ENCODE assay signal across 9 cellular contexts in genomic region chr12:51341259-51342007, GRCh38. TPM values are rescaled to one million over a fixed set of nuclear protein-coding genes. Genes with fewer than 3 reads are reported as not detected.
DNase-seq lines count a peak whose midpoint lies in the region; ATAC-seq, FAIRE-seq and TF ChIP-seq lines count a peak whose summit lies in the region.
"Had no signal": no experiment of that assay in that cellular context is flagged by ENCODE, and none has a peak within 500 bp of the region (broad histone marks: within the 10 kb centered on the region; RNA-seq: fewer than 3 reads in every experiment).

No MANE protein-coding gene starts in this region.

- TF ChIP-seq POLR2A in H54 (IDR thresholded peaks at IDR 0.05; ENCODE audit: low read depth, low read length) (no peak), HepG2 (IDR thresholded peaks at IDR 0.05; ENCODE audit: insufficient read depth in 1 of 2, low read depth in 2 of 2, low read length in 2 of 2) (no peak)

- H3K36me3 Mint-ChIP-seq in activated CD4-positive, alpha-beta T cell treated with anti-CD3 and anti-CD28 coated beads, Interleukin-2, amount 10 ng/mL, durations not matched to agents 24 days and 14 days (ENCODE audit: low read depth) = no peaks in the 10 kb centered on the region
- H3K36me3 Mint-ChIP-seq: IgD-negative memory B cell had no signal

- H3K4me1 ChIP-seq in BE2C = no peaks in the 10 kb centered on the region
- H3K4me1 ChIP-seq in HepG2 (ENCODE audit: insufficient read depth, low read length) = peaks cover 9% of the 10 kb centered on the region; the same call in 1 of the 2 replicates

- peak overlapping the region; percentile 10; the same call in 1 of the 2 replicates for H3K9ac ChIP-seq in HepG2 (ENCODE audit: insufficient read depth, low read depth, low read length)

- no peaks in the 10 kb centered on the region for H3K27me3 ChIP-seq in BE2C
- no peaks in the 10 kb centered on the region for H3K27me3 ChIP-seq in HepG2 (ENCODE audit: control insufficient read depth in 1 of 2, insufficient read depth in 2 of 2, low read length in 2 of 2)

- no peaks in the 10 kb centered on the region for H4K20me1 ChIP-seq in HepG2 (ENCODE audit: insufficient read depth, low read length)

- peak; percentile 77 for TF ChIP-seq RAD21 in HepG2 (CRISPR knock-in tag; IDR thresholded peaks at IDR 0.05)

- H3K27ac ChIP-seq in coronary artery (no peak overlapping the region), HepG2 (ENCODE audit: extremely low read length, insufficient read depth, low read length) (no peak overlapping the region)

- in situ Hi-C loops in HepG2 (cut with HindIII; ENCODE audit: extremely low pct_ligation_motif_present, low pct_unique_long_range_greater_than_20kb) = loop anchor here (5.0 kb wide), 1 partner anchor 74 kb away; no protein-coding TSS in a partner anchor

- WGBS in HepG2 (ENCODE audit: low lambda C conversion rate) = 7% methylated on average over 6 of the region's 9 CpGs

- no peaks in the 10 kb centered on the region for H3K79me2 ChIP-seq in HepG2 (ENCODE audit: insufficient read depth, low read length)

- H3K9me3 Mint-ChIP-seq in activated CD4-positive, alpha-beta T cell treated with anti-CD3 and anti-CD28 coated beads, Interleukin-2, amount 10 ng/mL, durations not matched to agents 24 days and 14 days = no peaks in the 10 kb centered on the region
- H3K9me3 Mint-ChIP-seq: IgD-negative memory B cell had no signal

- CTCF ChIA-PET in HepG2 (lab: Yijun Ruan, JAX; ENCODE audit: low intra/inter-chr PET ratio, low total read pairs) = interaction anchor here (1.2 to 1.6 kb wide), 3 partner anchors 72 to 293 kb away, joined by 3 to 22 read pairs (median 6); partner anchors contain the start of genes LETMD1 and SMAGP

- H3K4me3 Mint-ChIP-seq in activated CD4-positive, alpha-beta T cell treated with anti-CD3 and anti-CD28 coated beads, Interleukin-2, amount 10 ng/mL, durations not matched to agents 24 days and 14 days = peak overlapping the region; percentile 42

- FAIRE-seq in H54 (lab: Jason Lieb, UNC) (peak; percentile 62), HepG2 (lab: Jason Lieb, UNC) (peak; percentile 82)

- peaks cover 5% of the 10 kb centered on the region for H3K27me3 Mint-ChIP-seq in activated CD4-positive, alpha-beta T cell treated with anti-CD3 and anti-CD28 coated beads, Interleukin-2, amount 10 ng/mL, durations not matched to agents 24 days and 14 days
- H3K27me3 Mint-ChIP-seq: IgD-negative memory B cell had no signal

- no peak for TF ChIP-seq EP300 in HepG2 (IDR thresholded peaks at IDR 0.05; ENCODE audit: low read depth in 2 of 2, low read length in 2 of 2)
- no peak for TF ChIP-seq EP300 in HepG2 (CRISPR knock-in tag; IDR thresholded peaks at IDR 0.05; ENCODE audit: borderline replicate concordance)

- ATAC-seq in HepG2 = peak; percentile 85
- ATAC-seq in GM19328 (IDR thresholded peaks at IDR 0.05; ENCODE audit: unreplicated experiment) = no peak

- POLR2A ChIA-PET in HepG2 (lab: Yijun Ruan, JAX) = interaction anchor here (1.0 to 2.0 kb wide), 7 partner anchors 71 to 578 kb away, joined by 3 to 17 read pairs (median 3); partner anchors contain the start of genes ATF1, POU6F1, SLC11A2 and SMAGP

- peaks cover 14% of the 10 kb centered on the region for H3K4me1 Mint-ChIP-seq in activated CD4-positive, alpha-beta T cell treated with anti-CD3 and anti-CD28 coated beads, Interleukin-2, amount 10 ng/mL, durations not matched to agents 24 days and 14 days

- TF ChIP-seq CTCF in BE2C (IDR thresholded peaks at IDR 0.05; ENCODE audit: low read depth, low read length) = peak; percentile 99
- TF ChIP-seq CTCF in coronary artery (IDR thresholded peaks at IDR 0.05) = peak; percentile 88
- peak; percentile 92 for TF ChIP-seq CTCF in HepG2 (CRISPR knock-in tag; IDR thresholded peaks at IDR 0.05)

- peak overlapping the region; percentile 35 for H3K27ac Mint-ChIP-seq in activated CD4-positive, alpha-beta T cell treated with anti-CD3 and anti-CD28 coated beads, Interleukin-2, amount 10 ng/mL, durations not matched to agents 24 days and 14 days

- DNase-seq in BE2C (peak; percentile 68), H54 (ENCODE audit: insufficient read length, low spot score) (peak; percentile 61), NCI-H345 treated with DMSO at 0.1 percent for 48 hours (lab: John Stamatoyannopoulos, UW; ENCODE audit: unreplicated experiment) (peak; percentile 63), coronary artery (ENCODE audit: low spot score) (no peak), HepG2 (ENCODE audit: low spot score) (peak; percentile 47)
- peak; percentile 93 for DNase-seq in activated CD4-positive, alpha-beta T cell treated with anti-CD3 and anti-CD28 coated beads, Interleukin-2, amount 10 ng/mL, durations not matched to agents 24 days and 14 days
- DNase-seq in stimulated activated CD4-positive, alpha-beta T cell treated with anti-CD3 and anti-CD28 coated beads, Interleukin-4, amount 100 ng/mL, for 48 hours (ENCODE audit: low read depth in 2 of 2) = peak; percentile 52 to 55

- H3K36me3 ChIP-seq in BE2C = no peaks in the 10 kb centered on the region
- H3K36me3 ChIP-seq in HepG2 (replicated peaks in 1 of 2; ENCODE audit: control insufficient read depth in 1 of 2, insufficient read depth in 2 of 2, low read length in 2 of 2) = no peaks in the 10 kb centered on the region

- H3K4me3 ChIP-seq in BE2C (ENCODE audit: low read depth, low read length) (peak overlapping the region; percentile 40), coronary artery (peak overlapping the region; percentile 31), HepG2 (replicated peaks in 1 of 3; ENCODE audit: insufficient read depth in 1 of 3, low read depth in 2 of 3, low read length in 3 of 3) (peak overlapping the region in 2 of 3 experiments; percentile 36 to 61; a peak in 4 of 6 replicates)

- H3K4me2 ChIP-seq in HepG2 (ENCODE audit: low read depth, low read length) = peak overlapping the region; percentile 97

- no TSS peak for BruUV-seq in HepG2 (replicated peaks; lab: Mats Ljungman, UMichigan)

- H3K9me3 ChIP-seq in BE2C = no peaks in the 10 kb centered on the region
- no peaks in the 10 kb centered on the region for H3K9me3 ChIP-seq in HepG2 (ENCODE audit: low read length)

- intact Hi-C loops in activated CD4-positive, alpha-beta T cell treated with anti-CD3 and anti-CD28 coated beads, Interleukin-2, amount 10 ng/mL, durations not matched to agents 24 days and 14 days (cut with micrococcal nuclease) = loop anchor here (1.0 to 5.0 kb wide), 4 partner anchors 19 to 514 kb away; partner anchors contain the start of gene LETMD1
- intact Hi-C loops in HepG2 (cut with micrococcal nuclease; ENCODE audit: unreplicated experiment) = loop anchor here (1.0 to 10.0 kb wide), 3 partner anchors 72 to 577 kb away; partner anchors contain the start of genes ATF1 and LETMD1

- peak overlapping the region; percentile 42 for H2AFZ ChIP-seq in HepG2 (ENCODE audit: low read length)

RNA-seq across cellular contexts. Expression of gene CELA1, which starts 5.0 kb away (rescaled TPM):
- polyA plus RNA-seq in BE2C (2012; ENCODE audit: insufficient read depth, insufficient read length, low read depth) = not detected
- total RNA-seq in activated CD4-positive, alpha-beta T cell treated with anti-CD3 and anti-CD28 coated beads, Interleukin-2, amount 10 ng/mL, durations not matched to agents 24 days and 14 days = not detected in 2 replicates
- total RNA-seq in HepG2 (2016; rRNA removed; fragmentation: Illumina TruSeq; extraction: Trizol) = not detected in 2 replicates
- total RNA-seq in HepG2 (2016; cell fraction: cytosol; rRNA removed; fragmentation: Illumina TruSeq; extraction: Trizol; ENCODE audit: low read depth) = not detected in 2 replicates
- total RNA-seq in HepG2 (2016; cell fraction: insoluble cytoplasmic fraction; rRNA removed; fragmentation: Illumina TruSeq; extraction: Trizol) = not detected in 2 replicates
- not detected in 2 replicates for total RNA-seq in HepG2 (2016; cell fraction: membrane; rRNA removed; fragmentation: Illumina TruSeq; extraction: Trizol)
- not detected in 2 replicates for total RNA-seq in HepG2 (2016; cell fraction: nucleus; rRNA removed; fragmentation: Illumina TruSeq; extraction: Trizol)
- not detected in 2 replicates for polyA plus RNA-seq in HepG2 (2011; rRNA removed)
- polyA plus RNA-seq in HepG2 (2011; cell fraction: cytosol; rRNA removed) = not detected in 2 replicates
- polyA plus RNA-seq in HepG2 (2011; cell fraction: nucleus; rRNA removed) = not detected in 2 replicates
- polyA plus RNA-seq in HepG2 (2012) = not detected in 2 replicates
- polyA plus RNA-seq in HepG2 (2016; cell fraction: cytosol; fragmentation: Illumina TruSeq; extraction: Trizol; ENCODE audit: low read depth) = not detected in 2 replicates
- not detected in 2 replicates for polyA plus RNA-seq in HepG2 (2016; cell fraction: insoluble cytoplasmic fraction; fragmentation: Illumina TruSeq; extraction: Trizol; ENCODE audit: low read depth)
- not detected in 2 replicates for polyA plus RNA-seq in HepG2 (2016; cell fraction: membrane; fragmentation: Illumina TruSeq; extraction: Trizol; ENCODE audit: low read depth)
- not detected in 2 replicates for polyA plus RNA-seq in HepG2 (2016; cell fraction: nucleus; fragmentation: Illumina TruSeq; extraction: Trizol; ENCODE audit: insufficient read depth, low read depth)
- polyA minus RNA-seq in HepG2 (2011; rRNA and poly(A)+ RNA removed; ENCODE audit: low replicate concordance) = not detected in 2 replicates
- polyA minus RNA-seq in HepG2 (2011; cell fraction: cytosol; rRNA and poly(A)+ RNA removed) = not detected in 2 replicates
- not detected in 2 replicates for polyA minus RNA-seq in HepG2 (2011; cell fraction: nucleus; rRNA and poly(A)+ RNA removed)

RNA-seq across cellular contexts. Expression of gene BIN2, which starts 17.5 kb away (rescaled TPM):
- polyA plus RNA-seq in BE2C (2012; ENCODE audit: insufficient read depth, insufficient read length, low read depth) = not detected
- total RNA-seq in activated CD4-positive, alpha-beta T cell treated with anti-CD3 and anti-CD28 coated beads, Interleukin-2, amount 10 ng/mL, durations not matched to agents 24 days and 14 days = 31.7 and 33.2 TPM in 2 replicates
- total RNA-seq in HepG2 (2016; rRNA removed; fragmentation: Illumina TruSeq; extraction: Trizol) = not detected in 2 replicates
- not detected in 2 replicates for total RNA-seq in HepG2 (2016; cell fraction: cytosol; rRNA removed; fragmentation: Illumina TruSeq; extraction: Trizol; ENCODE audit: low read depth)
- not detected in 2 replicates for total RNA-seq in HepG2 (2016; cell fraction: insoluble cytoplasmic fraction; rRNA removed; fragmentation: Illumina TruSeq; extraction: Trizol)
- total RNA-seq in HepG2 (2016; cell fraction: membrane; rRNA removed; fragmentation: Illumina TruSeq; extraction: Trizol) = not detected in 2 replicates
- total RNA-seq in HepG2 (2016; cell fraction: nucleus; rRNA removed; fragmentation: Illumina TruSeq; extraction: Trizol) = not detected in 2 replicates
- polyA plus RNA-seq in HepG2 (2011; rRNA removed) = not detected in 2 replicates
- polyA plus RNA-seq in HepG2 (2011; cell fraction: cytosol; rRNA removed) = not detected in 2 replicates
- not detected in 2 replicates for polyA plus RNA-seq in HepG2 (2011; cell fraction: nucleus; rRNA removed)
- polyA plus RNA-seq in HepG2 (2012) = not detected in 2 replicates
- polyA plus RNA-seq in HepG2 (2016; cell fraction: cytosol; fragmentation: Illumina TruSeq; extraction: Trizol; ENCODE audit: low read depth) = not detected in 2 replicates
- not detected in 2 replicates for polyA plus RNA-seq in HepG2 (2016; cell fraction: insoluble cytoplasmic fraction; fragmentation: Illumina TruSeq; extraction: Trizol; ENCODE audit: low read depth)
- not detected in 2 replicates for polyA plus RNA-seq in HepG2 (2016; cell fraction: membrane; fragmentation: Illumina TruSeq; extraction: Trizol; ENCODE audit: low read depth)
- polyA plus RNA-seq in HepG2 (2016; cell fraction: nucleus; fragmentation: Illumina TruSeq; extraction: Trizol; ENCODE audit: insufficient read depth, low read depth) = not detected in 2 replicates
- polyA minus RNA-seq in HepG2 (2011; rRNA and poly(A)+ RNA removed; ENCODE audit: low replicate concordance) = not detected in 2 replicates
- polyA minus RNA-seq in HepG2 (2011; cell fraction: cytosol; rRNA and poly(A)+ RNA removed) = not detected in 2 replicates
- polyA minus RNA-seq in HepG2 (2011; cell fraction: nucleus; rRNA and poly(A)+ RNA removed) = not detected in 2 replicates

RNA-seq across cellular contexts. Expression of gene GALNT6, which starts 49.8 kb away (rescaled TPM):
- polyA plus RNA-seq in BE2C (2012; ENCODE audit: insufficient read depth, insufficient read length, low read depth) = 5.9 TPM
- 10.7 and 12.8 TPM in 2 replicates for total RNA-seq in activated CD4-positive, alpha-beta T cell treated with anti-CD3 and anti-CD28 coated beads, Interleukin-2, amount 10 ng/mL, durations not matched to agents 24 days and 14 days
- total RNA-seq in HepG2 (2016; rRNA removed; fragmentation: Illumina TruSeq; extraction: Trizol) = 0.87 and 1.1 TPM in 2 replicates
- 0.18 TPM in 1 of 2 replicates, not detected in the other for total RNA-seq in HepG2 (2016; cell fraction: cytosol; rRNA removed; fragmentation: Illumina TruSeq; extraction: Trizol; ENCODE audit: low read depth)
- total RNA-seq in HepG2 (2016; cell fraction: insoluble cytoplasmic fraction; rRNA removed; fragmentation: Illumina TruSeq; extraction: Trizol) = 1.2 and 1.3 TPM in 2 replicates
- total RNA-seq in HepG2 (2016; cell fraction: membrane; rRNA removed; fragmentation: Illumina TruSeq; extraction: Trizol) = 0.31 and 0.52 TPM in 2 replicates
- total RNA-seq in HepG2 (2016; cell fraction: nucleus; rRNA removed; fragmentation: Illumina TruSeq; extraction: Trizol) = 1.7 and 2.4 TPM in 2 replicates
- 0.78 and 1.0 TPM in 2 replicates for polyA plus RNA-seq in HepG2 (2011; rRNA removed)
- 0.38 and 0.62 TPM in 2 replicates for polyA plus RNA-seq in HepG2 (2011; cell fraction: cytosol; rRNA removed)
- 0.33 and 1.3 TPM in 2 replicates for polyA plus RNA-seq in HepG2 (2011; cell fraction: nucleus; rRNA removed)
- polyA plus RNA-seq in HepG2 (2012) = 1.1 and 1.9 TPM in 2 replicates
- 0.08 and 0.09 TPM in 2 replicates for polyA plus RNA-seq in HepG2 (2016; cell fraction: cytosol; fragmentation: Illumina TruSeq; extraction: Trizol; ENCODE audit: low read depth)
- polyA plus RNA-seq in HepG2 (2016; cell fraction: insoluble cytoplasmic fraction; fragmentation: Illumina TruSeq; extraction: Trizol; ENCODE audit: low read depth) = 0.37 and 0.41 TPM in 2 replicates
- polyA plus RNA-seq in HepG2 (2016; cell fraction: membrane; fragmentation: Illumina TruSeq; extraction: Trizol; ENCODE audit: low read depth) = 0.13 and 0.40 TPM in 2 replicates
- polyA plus RNA-seq in HepG2 (2016; cell fraction: nucleus; fragmentation: Illumina TruSeq; extraction: Trizol; ENCODE audit: insufficient read depth, low read depth) = 1.0 and 2.1 TPM in 2 replicates
- polyA minus RNA-seq in HepG2 (2011; rRNA and poly(A)+ RNA removed; ENCODE audit: low replicate concordance) = 0.09 and 2.7 TPM in 2 replicates
- polyA minus RNA-seq in HepG2 (2011; cell fraction: cytosol; rRNA and poly(A)+ RNA removed) = 0.40 and 0.97 TPM in 2 replicates
- 0.77 and 0.99 TPM in 2 replicates for polyA minus RNA-seq in HepG2 (2011; cell fraction: nucleus; rRNA and poly(A)+ RNA removed)

Comparison
In these comparisons a context has a peak if more than half of its experiments do, and no peak if none do; other contexts are left out.
1. RNA of gene BIN2, which starts 17.5 kb away (total RNA-seq): 31.7 to 33.2 TPM in activated CD4-positive, alpha-beta T cell treated with anti-CD3 and anti-CD28 coated beads, Interleukin-2, amount 10 ng/mL, durations not matched to agents 24 days and 14 days; not detected in HepG2; every median in the first group is over 10 times any median in the second.
2. Peak in every context shown above with its lines, with median percentiles within 50 percentile points of each other: H3K4me3 ChIP-seq and CTCF ChIP-seq.